In genomic region chrX:53900623-53901022, GRCh38 we compare ENCODE assay signal across 34 cellular contexts.
"Had no signal": no experiment of that assay in that cellular context is flagged by ENCODE, and none has a peak within 500 bp of the region (broad histone marks: within the 10 kb centered on the region; RNA-seq: fewer than 3 reads in every experiment).

No MANE protein-coding gene starts in this region.

- H3K4me3 ChIP-seq: MG63 had no signal

- DNase-seq: Karpas-422, Kasumi-1, MG63, MM.1S, MV-4-11, NCI-H1048, NCI-H1092, NCI-H1092 treated with DMSO at 0.1 percent for 48 hours, NCI-H1105, NCI-H1105 treated with DMSO at 0.1 percent for 48 hours, NCI-H1417, NCI-H1417 treated with DMSO at 0.1 percent for 48 hours, NCI-H1436, NCI-H1436 treated with DMSO at 0.1 percent for 48 hours, NCI-H146, NCI-H1694, NCI-H1694 treated with DMSO at 0.1 percent for 48 hours, NCI-H187, NCI-H187 treated with DMSO at 0.1 percent for 48 hours, NCI-H1930, NCI-H2029, NCI-H2029 treated with DMSO at 0.1 percent for 48 hours, NCI-H2081, NCI-H2081 treated with DMSO at 0.1 percent for 48 hours, NCI-H2107, NCI-H2171, NCI-H2171 treated with DMSO at 0.1 percent for 48 hours, NCI-H2227 treated with DMSO at 0.1 percent for 48 hours, NCI-H226, NCI-H345, NCI-H446, NCI-H446 treated with DMSO at 0.1 percent for 48 hours, NCI-H510A, NCI-H510A treated with DMSO at 0.1 percent for 48 hours had no signal

- H3K36me3 ChIP-seq: MG63 had no signal

- H3K27me3 ChIP-seq: MG63 had no signal

- H3K9me3 ChIP-seq: MG63 had no signal
